22 cellular contexts compared by ENCODE assay signal in genomic region chr19:42328854-42329253, GRCh38. TPM values are rescaled to one million over a fixed set of nuclear protein-coding genes. Genes with fewer than 3 reads are reported as not detected.
"Had no signal": no experiment of that assay in that cellular context is flagged by ENCODE, and none has a peak within 500 bp of the region (broad histone marks: within the 10 kb centered on the region; RNA-seq: fewer than 3 reads in every experiment).

No MANE protein-coding gene starts in this region.

- H3K4me3 Mint-ChIP-seq: activated CD4-positive, alpha-beta memory T cell treated with anti-CD3 and anti-CD28 coated beads for 36 hours; activated CD4-positive, alpha-beta T cell treated with anti-CD3 and anti-CD28 coated beads, Interleukin-2, amount 10 ng/mL, durations not matched to agents 24 days and 14 days; activated T-helper 1 cell treated with anti-CD3 and anti-CD28 coated beads, Interleukin-12 subunit alpha, Interleukin-12 subunit beta, Interleukin-2, Interleukin-4 antibody, amounts not matched to agents 30 ng/mL and 10 ng/mL and 1 ng/mL, durations not matched to agents 14 hours and 24 hours and 36 hours; central memory CD8-positive, alpha-beta T cell; dendritic cell treated with granulocyte-macrophage colony-stimulating factor and Interleukin-4, amounts not matched to agents 40 ng/mL and 50 ng/mL, for 4 days had no signal

- H3K27ac ChIP-seq: breast epithelium, epithelial cell of prostate, esophagus squamous epithelium had no signal

- H3K9me3 ChIP-seq: breast epithelium, esophagus squamous epithelium, tibial nerve had no signal

- H3K27ac Mint-ChIP-seq: activated CD4-positive, alpha-beta memory T cell treated with anti-CD3 and anti-CD28 coated beads for 36 hours; activated CD4-positive, alpha-beta T cell treated with anti-CD3 and anti-CD28 coated beads, Interleukin-2, amount 10 ng/mL, durations not matched to agents 24 days and 14 days; activated T-helper 1 cell treated with anti-CD3 and anti-CD28 coated beads, Interleukin-12 subunit alpha, Interleukin-12 subunit beta, Interleukin-2, Interleukin-4 antibody, amounts not matched to agents 30 ng/mL and 10 ng/mL and 1 ng/mL, durations not matched to agents 14 hours and 24 hours and 36 hours; dendritic cell treated with granulocyte-macrophage colony-stimulating factor and Interleukin-4, amounts not matched to agents 40 ng/mL and 50 ng/mL, for 4 days had no signal

- DNase-seq: activated CD4-positive, alpha-beta memory T cell treated with anti-CD3 and anti-CD28 coated beads for 36 hours; activated CD4-positive, alpha-beta T cell treated with anti-CD3 and anti-CD28 coated beads, Interleukin-2, amount 10 ng/mL, durations not matched to agents 24 days and 14 days; activated CD4-positive, CD25-positive, alpha-beta regulatory T cell treated with anti-CD3 and anti-CD28 coated beads, Interleukin-2, amount 50 U/mL, for 72 hours; activated CD8-positive, alpha-beta memory T cell treated with anti-CD3 and anti-CD28 coated beads, Interleukin-2, amount 50 U/mL, for 4 hours; activated gamma-delta T cell treated with Interleukin-2 at 50 U/mL for 16 hours; activated naive CD4-positive, alpha-beta T cell treated with anti-CD3 and anti-CD28 coated beads, Interleukin-2, amount 50 U/mL, for 16 hours; activated T-cell treated with anti-CD3 and anti-CD28 coated beads, Interleukin-2, amount 50 U/mL, for 1 hour; amniotic stem cell; esophagus squamous epithelium; foreskin melanocyte; mammary epithelial cell; stimulated activated CD4-positive, alpha-beta T cell treated with anti-CD3 and anti-CD28 coated beads, Interleukin-15, amount 100 ng/mL, for 24 hours; stimulated activated naive CD4-positive, alpha-beta T cell treated with Interleukin-2 at 50 U/mL for 16 hours; T-helper 9 cell had no signal

- H3K9me3 Mint-ChIP-seq: activated CD4-positive, alpha-beta memory T cell treated with anti-CD3 and anti-CD28 coated beads for 36 hours; activated CD4-positive, alpha-beta T cell treated with anti-CD3 and anti-CD28 coated beads, Interleukin-2, amount 10 ng/mL, durations not matched to agents 24 days and 14 days; activated T-helper 1 cell treated with anti-CD3 and anti-CD28 coated beads, Interleukin-12 subunit alpha, Interleukin-12 subunit beta, Interleukin-2, Interleukin-4 antibody, amounts not matched to agents 30 ng/mL and 10 ng/mL and 1 ng/mL, durations not matched to agents 14 hours and 24 hours and 36 hours; central memory CD8-positive, alpha-beta T cell; dendritic cell treated with granulocyte-macrophage colony-stimulating factor and Interleukin-4, amounts not matched to agents 40 ng/mL and 50 ng/mL, for 4 days had no signal

- H3K4me3 ChIP-seq: breast epithelium, esophagus squamous epithelium, tibial nerve had no signal

- H3K36me3 ChIP-seq: breast epithelium had no signal

RNA-seq across cellular contexts. Expression of gene TMEM145, which starts 15.7 kb away (rescaled TPM):
- total RNA-seq: esophagus squamous epithelium, urinary bladder had no signal
- polyA plus RNA-seq: keratinocyte had no signal

RNA-seq across cellular contexts. Expression of gene PRR19, which starts 26.9 kb away (rescaled TPM):
- total RNA-seq: urinary bladder had no signal
